31 cellular contexts compared by ENCODE assay signal in the genomic region with DNA sequence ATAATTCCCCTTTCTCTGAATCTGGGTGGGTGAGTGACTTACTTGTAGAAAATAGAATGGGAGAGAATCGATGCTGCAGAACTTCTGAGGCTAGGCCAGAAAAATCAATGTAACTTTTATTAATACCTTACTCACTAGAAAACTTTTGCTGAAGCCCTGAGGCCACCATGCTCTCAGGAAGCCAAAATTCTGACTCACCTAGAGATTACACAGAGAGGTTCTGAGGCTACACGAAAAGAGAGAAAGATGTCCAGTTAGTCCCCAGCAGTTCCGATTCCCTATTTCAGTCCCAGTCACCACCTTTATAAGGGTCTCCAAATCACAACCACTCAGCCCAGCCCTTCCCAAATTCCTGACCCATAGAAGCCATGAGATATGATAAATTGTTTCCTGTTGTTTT.
DNase-seq lines count a peak whose midpoint lies in the region; ATAC-seq and TF ChIP-seq lines count a peak whose summit lies in the region.
"Had no signal": no experiment of that assay in that cellular context is flagged by ENCODE, and none has a peak within 500 bp of the region (broad histone marks: within the 10 kb centered on the region; RNA-seq: fewer than 3 reads in every experiment).

No MANE protein-coding gene starts in this region.

- peak; percentile 10 for DNase-seq in HCEC 1CT
- DNase-seq in PC-3: peak; percentile 96
- peak; percentile 88 for DNase-seq in epithelial cell of esophagus (ENCODE audit: low read depth)
- no peak for DNase-seq in stimulated activated naive B cell treated with anti-CD40 and anti-IgM and Interleukin-4, amounts not matched to agents 10 μg/mL and 1 μg/mL and 100 μg/mL, for 72 hours
- no peak for DNase-seq in activated naive CD4-positive, alpha-beta T cell treated with anti-CD3 and anti-CD28 coated beads, Interleukin-2, amount 50 U/mL, for 16 hours
- DNase-seq in adrenal gland: no peak
- no peak for DNase-seq in posterior vena cava (ENCODE audit: low spot score)
- DNase-seq: activated CD4-positive, alpha-beta memory T cell treated with anti-CD3 and anti-CD28 coated beads, Interleukin-2, amount 10 ng/mL, durations not matched to agents 7 days and 5 days; activated CD8-positive, alpha-beta memory T cell treated with anti-CD3 and anti-CD28 coated beads, Interleukin-2, amount 50 U/mL, for 4 hours; activated naive CD4-positive, alpha-beta T cell treated with anti-CD3 and anti-CD28 coated beads, Interleukin-2, amount 10 ng/mL, durations not matched to agents 7 days and 5 days; amygdala; C1 segment of cervical spinal cord; DMS53; effector CD8-positive, alpha-beta T cell; erythroblast; head of caudate nucleus; kidney; left ventricle myocardium superior; naive B cell; NCI-H1092; NCI-H187; nucleus accumbens; sigmoid colon; stimulated activated CD4-positive, alpha-beta T cell treated with anti-CD3 and anti-CD28 coated beads, Interleukin-4, amount 100 ng/mL, for 1 hour; thyroid gland had no signal

- H3K9me2 ChIP-seq in PC-3 (replicated peaks; ENCODE audit: low read length): no peaks in the 10 kb centered on the region

- peaks cover 4% of the 10 kb centered on the region for H3F3A ChIP-seq in PC-3 (ENCODE audit: low read length, unreplicated experiment)

- H3K4me3 ChIP-seq in PC-3 (ENCODE audit: low read length) (peak overlapping the region; percentile 8; the same call in 1 of the 2 replicates), epithelial cell of esophagus (ENCODE audit: low read length) (no peak overlapping the region), adrenal gland (no peak overlapping the region)
- H3K4me3 ChIP-seq: prostate gland, sigmoid colon, thyroid gland had no signal

- peak; percentile 91 for ATAC-seq in PC-3
- no peak for ATAC-seq in stimulated activated naive B cell treated with anti-CD40 and anti-IgM and Interleukin-4, amounts not matched to agents 10 μg/mL and 1 μg/mL and 100 μg/mL, for 72 hours (replicated peaks)
- ATAC-seq: activated CD4-positive, CD25-positive, alpha-beta regulatory T cell treated with anti-CD3 and anti-CD28 coated beads, Interleukin-2, amount 50 U/mL, for 24 hours; left ventricle myocardium superior; Right ventricle myocardium inferior; SK-N-SH treated with all-trans-retinoic acid at 6 μM for 48 hours had no signal

- H3K9me3 ChIP-seq in PC-3 (ENCODE audit: low read length) (no peaks in the 10 kb centered on the region), adrenal gland (replicated peaks in 1 of 3) (no peaks in the 10 kb centered on the region)
- H3K9me3 ChIP-seq: prostate gland, sigmoid colon, thyroid gland had no signal

- intact Hi-C loops in PC-3 (cut with micrococcal nuclease) (loop anchor here (2.0 kb wide), 1 partner anchor 27 kb away; no protein-coding TSS in a partner anchor), adrenal gland (cut with DNase I) (no loop called here), posterior vena cava (cut with DNase I) (no loop called here)

- POLR2A ChIA-PET in PC-3 (lab: Charles Lee; ENCODE audit: unreplicated experiment): no interaction called here

- H2AFZ ChIP-seq in PC-3 (ENCODE audit: low read length): peak overlapping the region; percentile 27; the same call in 1 of the 2 replicates

- H3K9ac ChIP-seq in PC-3 (ENCODE audit: low read length): peak overlapping the region; percentile 64

- no peaks in the 10 kb centered on the region for H3K27me3 Mint-ChIP-seq in stimulated activated naive B cell treated with anti-CD40 and anti-IgM and Interleukin-4, amounts not matched to agents 10 μg/mL and 1 μg/mL and 100 μg/mL, for 72 hours
- H3K27me3 Mint-ChIP-seq: activated CD4-positive, alpha-beta memory T cell treated with anti-CD3 and anti-CD28 coated beads, Interleukin-2, amount 10 ng/mL, durations not matched to agents 7 days and 5 days; activated naive CD4-positive, alpha-beta T cell treated with anti-CD3 and anti-CD28 coated beads, Interleukin-2, amount 10 ng/mL, durations not matched to agents 7 days and 5 days; naive B cell had no signal

- CTCF ChIA-PET in PC-3 (lab: Charles Lee): no interaction called here

- peaks cover 0 to 2% of the 10 kb centered on the region in 2 donors for H3K9me3 Mint-ChIP-seq in stimulated activated naive B cell treated with anti-CD40 and anti-IgM and Interleukin-4, amounts not matched to agents 10 μg/mL and 1 μg/mL and 100 μg/mL, for 72 hours
- H3K9me3 Mint-ChIP-seq: activated CD4-positive, alpha-beta memory T cell treated with anti-CD3 and anti-CD28 coated beads, Interleukin-2, amount 10 ng/mL, durations not matched to agents 7 days and 5 days; activated naive CD4-positive, alpha-beta T cell treated with anti-CD3 and anti-CD28 coated beads, Interleukin-2, amount 10 ng/mL, durations not matched to agents 7 days and 5 days; T-helper 1 cell treated with Interleukin-12 subunit alpha and Interleukin-12 subunit beta and Interleukin-4 antibody, amounts not matched to agents 30 μg/mL and 1 μg/mL, for 36 hours had no signal

- no peak overlapping the region for H3K4me3 Mint-ChIP-seq in stimulated activated naive B cell treated with anti-CD40 and anti-IgM and Interleukin-4, amounts not matched to agents 10 μg/mL and 1 μg/mL and 100 μg/mL, for 72 hours
- H3K4me3 Mint-ChIP-seq: activated CD4-positive, alpha-beta memory T cell treated with anti-CD3 and anti-CD28 coated beads, Interleukin-2, amount 10 ng/mL, durations not matched to agents 7 days and 5 days; activated naive CD4-positive, alpha-beta T cell treated with anti-CD3 and anti-CD28 coated beads, Interleukin-2, amount 10 ng/mL, durations not matched to agents 7 days and 5 days; mesothelial cell of epicardium; naive B cell; T-helper 1 cell treated with Interleukin-12 subunit alpha and Interleukin-12 subunit beta and Interleukin-4 antibody, amounts not matched to agents 30 μg/mL and 1 μg/mL, for 36 hours had no signal

- no peaks in the 10 kb centered on the region for H4K20me1 ChIP-seq in PC-3 (ENCODE audit: low read length)

- 82 to 92% (median 84%) methylated on average over 3 of the region's 3 CpGs for WGBS in adrenal gland, 4 donors

- no peak for TF ChIP-seq POLR2A in adrenal gland (IDR thresholded peaks at IDR 0.05)

- peak overlapping the region; percentile 70 for H3K4me2 ChIP-seq in PC-3 (ENCODE audit: low read length)

- no peak overlapping the region for H3K27ac Mint-ChIP-seq in stimulated activated naive B cell treated with anti-CD40 and anti-IgM and Interleukin-4, amounts not matched to agents 10 μg/mL and 1 μg/mL and 100 μg/mL, for 72 hours
- H3K27ac Mint-ChIP-seq: activated CD4-positive, alpha-beta memory T cell treated with anti-CD3 and anti-CD28 coated beads, Interleukin-2, amount 10 ng/mL, durations not matched to agents 7 days and 5 days; activated naive CD4-positive, alpha-beta T cell treated with anti-CD3 and anti-CD28 coated beads, Interleukin-2, amount 10 ng/mL, durations not matched to agents 7 days and 5 days; mesothelial cell of epicardium; naive B cell; T-helper 1 cell treated with Interleukin-12 subunit alpha and Interleukin-12 subunit beta and Interleukin-4 antibody, amounts not matched to agents 30 μg/mL and 1 μg/mL, for 36 hours had no signal

- H3K4me1 ChIP-seq in PC-3 (ENCODE audit: insufficient read depth, low read length) (peaks cover 53% of the 10 kb centered on the region), adrenal gland (replicated peaks in 1 of 2) (peaks cover 5% of the 10 kb centered on the region in 2 donors)
- H3K4me1 ChIP-seq: prostate gland, thyroid gland had no signal

- BruUV-seq in PC-3 (replicated peaks; lab: Mats Ljungman, UMichigan): no TSS peak

- H3K27ac ChIP-seq in PC-3 (ENCODE audit: low read length) (peak overlapping the region; percentile 93), adrenal gland (no peak overlapping the region)
- H3K27ac ChIP-seq: prostate gland, sigmoid colon, thyroid gland had no signal

- TF ChIP-seq CTCF in PC-3 (conservative IDR thresholded peaks at IDR 0.05; ENCODE audit: low read depth, low read length) (no peak), epithelial cell of esophagus (IDR thresholded peaks at IDR 0.05; ENCODE audit: insufficient read depth, low read depth, low read length, missing control alignments) (no peak), adrenal gland (IDR thresholded peaks at IDR 0.05) (no peak)

- H3K27me3 ChIP-seq in PC-3 (ENCODE audit: low read length) (no peaks in the 10 kb centered on the region), adrenal gland (no peaks in the 10 kb centered on the region)
- H3K27me3 ChIP-seq: sigmoid colon, thyroid gland had no signal

- peaks cover 6 to 16% of the 10 kb centered on the region in 2 donors for H3K4me1 Mint-ChIP-seq in stimulated activated naive B cell treated with anti-CD40 and anti-IgM and Interleukin-4, amounts not matched to agents 10 μg/mL and 1 μg/mL and 100 μg/mL, for 72 hours
- H3K4me1 Mint-ChIP-seq: activated CD4-positive, alpha-beta memory T cell treated with anti-CD3 and anti-CD28 coated beads, Interleukin-2, amount 10 ng/mL, durations not matched to agents 7 days and 5 days; activated naive CD4-positive, alpha-beta T cell treated with anti-CD3 and anti-CD28 coated beads, Interleukin-2, amount 10 ng/mL, durations not matched to agents 7 days and 5 days had no signal

- H3K36me3 Mint-ChIP-seq in stimulated activated naive B cell treated with anti-CD40 and anti-IgM and Interleukin-4, amounts not matched to agents 10 μg/mL and 1 μg/mL and 100 μg/mL, for 72 hours: peaks cover 17 to 27% of the 10 kb centered on the region in 2 donors

- H3K36me3 ChIP-seq in PC-3 (ENCODE audit: low read depth, low read length): 0 out of 2 replicates have a peak, but pooled peaks cover 5% of the 10 kb centered on the region
- no peaks in the 10 kb centered on the region for H3K36me3 ChIP-seq in adrenal gland (replicated peaks in 1 of 2)
- H3K36me3 ChIP-seq: prostate gland, sigmoid colon, thyroid gland had no signal

- no peaks in the 10 kb centered on the region for H3K79me2 ChIP-seq in PC-3 (ENCODE audit: low read length)

Comparison
In these comparisons a context has a peak if more than half of its experiments do, and no peak if none do; other contexts are left out.
1. DNase-seq: peak in HCEC 1CT (single experiment), PC-3 (single experiment) and epithelial cell of esophagus (single experiment); none in stimulated activated naive B cell treated with anti-CD40 and anti-IgM and Interleukin-4, amounts not matched to agents 10 μg/mL and 1 μg/mL and 100 μg/mL, for 72 hours (single experiment), activated naive CD4-positive, alpha-beta T cell treated with anti-CD3 and anti-CD28 coated beads, Interleukin-2, amount 50 U/mL, for 16 hours (single experiment), adrenal gland (0 of 7) and posterior vena cava (single experiment).